Comparison of ENCODE assay signal across 13 cellular contexts in genomic region chr13:89899302-89900103, GRCh38.
DNase-seq lines count a peak whose midpoint lies in the region; ATAC-seq lines count a peak whose summit lies in the region.
"Had no signal": no experiment of that assay in that cellular context is flagged by ENCODE, and none has a peak within 500 bp of the region (broad histone marks: within the 10 kb centered on the region; RNA-seq: fewer than 3 reads in every experiment).

No MANE protein-coding gene starts in this region.

- intact Hi-C loops in left colon (cut with DNase I, micrococcal nuclease): no loop called here

- peak; percentile 90 for DNase-seq in DMS153 treated with DMSO at 0.1 percent for 48 hours (lab: John Stamatoyannopoulos, UW; ENCODE audit: unreplicated experiment)
- peak in 2 of 3 experiments; percentile 60 to 66 for DNase-seq in NCI-H1417 (lab: John Stamatoyannopoulos, UW)
- DNase-seq in NCI-H510A treated with DMSO at 0.1 percent for 48 hours (lab: John Stamatoyannopoulos, UW): peak; percentile 90
- DNase-seq in left colon: no peak
- no peak for DNase-seq in RPMI8226
- DNase-seq in stimulated activated naive CD4-positive, alpha-beta T cell treated with Interleukin-2 at 50 U/mL for 16 hours (lab: John Stamatoyannopoulos, UW): no peak
- DNase-seq: CD4-positive, alpha-beta T cell; KG1; NCI-H1105 treated with DMSO at 0.1 percent for 48 hours; NCI-H2029 treated with DMSO at 0.1 percent for 48 hours; NCI-H446; SK-N-SH had no signal

- ATAC-seq in left colon (peak; percentile 92), GM18511 (IDR thresholded peaks at IDR 0.05; ENCODE audit: unreplicated experiment) (no peak)

Comparison
In these comparisons a context has a peak if more than half of its experiments do, and no peak if none do; other contexts are left out.
1. DNase-seq: peak in DMS153 treated with DMSO at 0.1 percent for 48 hours (single experiment), NCI-H1417 (2 of 3) and NCI-H510A treated with DMSO at 0.1 percent for 48 hours (single experiment); none in left colon (0 of 2), RPMI8226 (single experiment) and stimulated activated naive CD4-positive, alpha-beta T cell treated with Interleukin-2 at 50 U/mL for 16 hours (single experiment).